In genomic region chr2:158457826-158458616, GRCh38 we compare ENCODE assay signal across 7 cellular contexts. TPM values are rescaled to one million over a fixed set of nuclear protein-coding genes. Genes with fewer than 3 reads are reported as not detected.
DNase-seq lines count a peak whose midpoint lies in the region; FAIRE-seq and TF ChIP-seq lines count a peak whose summit lies in the region.

No MANE protein-coding gene starts in this region.

- TF ChIP-seq CTCF in GM12864 (IDR thresholded peaks at IDR 0.05; ENCODE audit: low read depth, low read length, missing control alignments) (peak; percentile 58), keratinocyte (optimal IDR thresholded peaks at IDR 0.05 in 1 of 3, IDR thresholded peaks at IDR 0.05 in 1 of 3, conservative IDR thresholded peaks at IDR 0.05 in 1 of 3; ENCODE audit: extremely low read depth in 1 of 3, insufficient read depth in 2 of 3, low read length in 3 of 3) (peak in 2 of 3 experiments; percentile 42 to 45)

- FAIRE-seq in keratinocyte (lab: Jason Lieb, UNC) = no peak

- H3K36me3 ChIP-seq in keratinocyte (ENCODE audit: control insufficient read depth in 2 of 2, extremely low read depth in 1 of 2, insufficient read depth in 2 of 2, low read length in 2 of 2) = no peaks in the 10 kb centered on the region

- H3K4me2 ChIP-seq in keratinocyte (ENCODE audit: control insufficient read depth, extremely low read depth, insufficient read depth, low read depth, low read length) = peak overlapping the region; percentile 96

- peak overlapping the region; percentile 88 for H3K9ac ChIP-seq in keratinocyte (ENCODE audit: control insufficient read depth, extremely low read depth, insufficient read depth, low read length)

- no peaks in the 10 kb centered on the region for H3K9me1 ChIP-seq in keratinocyte (ENCODE audit: control insufficient read depth, extremely low read depth, insufficient read depth, low read length)

- peak overlapping the region; percentile 80 for H3K27ac ChIP-seq in keratinocyte (ENCODE audit: control insufficient read depth, insufficient read depth, low read length)

- no peaks in the 10 kb centered on the region for H3K27me3 ChIP-seq in keratinocyte (ENCODE audit: control insufficient read depth, extremely low read depth, insufficient read depth, low read length)

- peaks cover 28% of the 10 kb centered on the region for H3K4me1 ChIP-seq in keratinocyte (ENCODE audit: control insufficient read depth, extremely low read depth, insufficient read depth, low read length)

- H3K9me3 ChIP-seq in keratinocyte (ENCODE audit: control insufficient read depth, low read depth, low read length) = no peaks in the 10 kb centered on the region

- dilution Hi-C loops in keratinocyte (cut with MboI; ENCODE audit: extremely low pct_ligation_motif_present, low sequenced_read_pairs) = no loop called here

- H3K4me3 ChIP-seq in GM12864 (ENCODE audit: low read depth, low read length) (peak overlapping the region; percentile 69), keratinocyte (ENCODE audit: control insufficient read depth in 2 of 3, extremely low read depth in 1 of 3, insufficient read depth in 2 of 3, low read depth in 1 of 3, low read length in 3 of 3) (peak overlapping the region; percentile 67 to 82 (median 80))

- H2AFZ ChIP-seq in keratinocyte (ENCODE audit: control insufficient read depth, low read length) = peak overlapping the region; percentile 88

- H3K79me2 ChIP-seq in keratinocyte (ENCODE audit: control insufficient read depth, insufficient read depth, low read length) = peaks cover 57% of the 10 kb centered on the region

- DNase-seq in GM12864 (ENCODE audit: low read depth) (no peak), GOT3 (lab: John Stamatoyannopoulos, UW) (peak; percentile 14), Kasumi-1 (lab: John Stamatoyannopoulos, UW) (peak; percentile 80 to 85), T-helper 9 cell (peak; percentile 45), cerebellar cortex (ENCODE audit: low spot score) (peak; percentile 82), keratinocyte (ENCODE audit: low read depth, low spot score) (no peak)
- peak; percentile 72 for DNase-seq in stimulated activated CD4-positive, alpha-beta T cell treated with anti-CD3 and anti-CD28 coated beads, Interleukin-15, amount 100 ng/mL, for 24 hours

- H4K20me1 ChIP-seq in keratinocyte (ENCODE audit: control insufficient read depth, extremely low read depth, insufficient read depth, low read length) = peaks cover 4% of the 10 kb centered on the region

RNA-seq across cellular contexts. Expression of gene PKP4, which starts 1.3 kb away (rescaled TPM):
- 31.1 to 43.8 TPM (median 39.0 TPM) in 3 replicates for polyA plus RNA-seq in keratinocyte
- 49.2 TPM for polyA plus RNA-seq in keratinocyte (2011; ENCODE audit: low read depth)
- polyA plus RNA-seq in keratinocyte (2011; cell fraction: cytosol; rRNA removed) = 23.4 and 41.6 TPM in 2 replicates
- polyA plus RNA-seq in keratinocyte (2011; cell fraction: nucleus; rRNA removed) = 66.4 and 70.5 TPM in 2 replicates
- 27.0 and 31.2 TPM in 2 replicates for polyA plus RNA-seq in keratinocyte (2012; ENCODE audit: low replicate concordance)
- 58.2 to 101 TPM (median 94.1 TPM) in 3 replicates for polyA minus RNA-seq in keratinocyte
- 47.8 TPM for polyA minus RNA-seq in keratinocyte (2011; cell fraction: cytosol; rRNA and poly(A)+ RNA removed)
- 53.1 and 83.2 TPM in 2 replicates for polyA minus RNA-seq in keratinocyte (2011; cell fraction: nucleus; rRNA and poly(A)+ RNA removed)

RNA-seq across cellular contexts. Expression of gene CCDC148, which starts 1.5 kb away (rescaled TPM):
- 0.13 to 0.39 TPM (median 0.14 TPM) in 3 replicates for polyA plus RNA-seq in keratinocyte
- polyA plus RNA-seq in keratinocyte (2011; ENCODE audit: low read depth) = 0.46 TPM
- 0.21 and 0.39 TPM in 2 replicates for polyA plus RNA-seq in keratinocyte (2011; cell fraction: cytosol; rRNA removed)
- 0.28 and 0.29 TPM in 2 replicates for polyA plus RNA-seq in keratinocyte (2011; cell fraction: nucleus; rRNA removed)
- 0.06 and 0.29 TPM in 2 replicates for polyA plus RNA-seq in keratinocyte (2012; ENCODE audit: low replicate concordance)
- 0.58 to 1.1 TPM in 2 of 3 replicates, not detected in the other for polyA minus RNA-seq in keratinocyte
- polyA minus RNA-seq in keratinocyte (2011; cell fraction: cytosol; rRNA and poly(A)+ RNA removed) = not detected
- polyA minus RNA-seq in keratinocyte (2011; cell fraction: nucleus; rRNA and poly(A)+ RNA removed) = 0.85 and 1.3 TPM in 2 replicates

Comparison
In these comparisons a context has a peak if more than half of its experiments do, and no peak if none do; other contexts are left out.
1. DNase-seq: peak in GOT3 (single experiment), Kasumi-1 (2 of 2), T-helper 9 cell (single experiment), cerebellar cortex (single experiment) and stimulated activated CD4-positive, alpha-beta T cell treated with anti-CD3 and anti-CD28 coated beads, Interleukin-15, amount 100 ng/mL, for 24 hours (single experiment); none in GM12864 (single experiment) and keratinocyte (single experiment).